Comparison of ENCODE assay signal across 35 cellular contexts in the genomic region with DNA sequence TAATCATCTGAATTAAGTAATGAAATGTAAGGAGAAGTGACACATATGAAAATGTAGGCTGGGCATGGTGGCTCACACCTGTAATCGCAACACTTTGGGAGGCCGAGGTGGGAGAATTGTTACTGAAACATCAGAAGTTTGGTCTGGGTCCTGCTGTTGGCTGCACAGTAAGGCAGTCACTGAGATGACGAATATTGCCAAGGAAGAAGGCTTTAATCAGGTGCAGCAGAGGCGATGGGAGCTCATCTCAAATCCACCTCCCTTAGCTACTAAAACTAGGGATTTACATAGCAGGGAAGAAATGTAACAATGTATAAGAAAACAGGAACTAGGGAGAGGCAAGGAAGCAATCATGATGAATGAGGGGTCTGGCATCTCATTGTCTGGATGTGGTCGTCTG. TPM values are rescaled to one million over a fixed set of nuclear protein-coding genes. Genes with fewer than 3 reads are reported as not detected.
"Had no signal": no experiment of that assay in that cellular context is flagged by ENCODE, and none has a peak within 500 bp of the region (broad histone marks: within the 10 kb centered on the region; RNA-seq: fewer than 3 reads in every experiment).

No MANE protein-coding gene starts in this region.

- DNase-seq: Karpas-422, Kasumi-1, MG63, MM.1S, MV-4-11, NCI-H1048, NCI-H1092, NCI-H1092 treated with DMSO at 0.1 percent for 48 hours, NCI-H1105, NCI-H1105 treated with DMSO at 0.1 percent for 48 hours, NCI-H1417, NCI-H1417 treated with DMSO at 0.1 percent for 48 hours, NCI-H1436, NCI-H1436 treated with DMSO at 0.1 percent for 48 hours, NCI-H146, NCI-H1694, NCI-H1694 treated with DMSO at 0.1 percent for 48 hours, NCI-H187, NCI-H187 treated with DMSO at 0.1 percent for 48 hours, NCI-H1930, NCI-H2029, NCI-H2029 treated with DMSO at 0.1 percent for 48 hours, NCI-H2081, NCI-H2081 treated with DMSO at 0.1 percent for 48 hours, NCI-H2107, NCI-H2171, NCI-H2171 treated with DMSO at 0.1 percent for 48 hours, NCI-H2227 treated with DMSO at 0.1 percent for 48 hours, NCI-H226, NCI-H345, NCI-H446, NCI-H446 treated with DMSO at 0.1 percent for 48 hours, NCI-H510A, NCI-H510A treated with DMSO at 0.1 percent for 48 hours had no signal

- H3K27me3 ChIP-seq: MG63 had no signal

- H3K4me3 ChIP-seq: MG63 had no signal

- H3K36me3 ChIP-seq: MG63 had no signal

RNA-seq across cellular contexts. Expression of a gene that starts 50.1 kb away (rescaled TPM):
- total RNA-seq: MCF 10A had no signal
